In the genomic region with DNA sequence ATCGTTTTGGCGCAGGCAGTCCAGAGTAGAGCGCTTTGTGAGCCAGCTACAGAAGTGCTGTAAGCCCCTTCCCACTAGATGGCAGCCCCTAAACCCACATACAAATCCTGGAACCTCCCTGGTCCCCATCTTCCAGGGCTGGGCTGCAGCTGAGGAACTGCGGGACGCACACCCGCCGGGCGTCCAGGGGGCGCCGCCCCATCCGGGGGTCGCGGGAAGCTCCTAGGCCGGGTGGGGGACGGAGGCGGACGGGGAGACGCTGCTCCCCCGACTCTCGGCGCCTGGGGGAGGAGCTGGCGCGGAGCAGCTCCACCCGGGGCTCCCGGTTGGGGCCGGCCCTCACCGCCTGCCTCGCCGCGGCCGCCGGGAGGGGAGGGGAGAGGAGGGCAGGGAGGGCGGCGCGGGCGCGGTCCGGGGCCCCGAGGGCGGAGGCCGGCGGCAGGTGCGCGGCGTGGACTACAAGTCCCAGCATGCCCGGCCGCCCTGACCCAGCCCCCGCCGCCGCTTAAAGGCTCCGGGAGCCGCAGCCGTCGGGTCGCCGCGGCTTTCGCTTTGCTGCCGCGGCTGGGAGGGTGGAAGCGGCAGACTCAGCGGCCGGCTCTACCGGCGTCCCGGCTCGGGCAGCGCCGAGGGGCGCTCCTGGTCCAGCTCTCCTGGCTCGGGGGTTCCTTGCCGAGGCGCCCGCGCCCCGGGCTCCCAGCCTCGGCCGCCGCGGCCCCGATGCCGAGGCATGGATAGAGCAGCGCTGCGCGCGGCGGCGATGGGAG, we compare ENCODE assay signal across 1 cellular context.
TF ChIP-seq lines count a peak whose summit lies in the region.

A gene (plus strand): TSS at position 535 of the 767 bp plus-strand sequence. CDS start 196 bp downstream, at position 731.

TF ChIP-seq in HEK293, 187 proteins besides CTCF, POLR2A, EP300 and RAD21 (continued from another document and continues in another):
- TF ChIP-seq, protein P1, sequence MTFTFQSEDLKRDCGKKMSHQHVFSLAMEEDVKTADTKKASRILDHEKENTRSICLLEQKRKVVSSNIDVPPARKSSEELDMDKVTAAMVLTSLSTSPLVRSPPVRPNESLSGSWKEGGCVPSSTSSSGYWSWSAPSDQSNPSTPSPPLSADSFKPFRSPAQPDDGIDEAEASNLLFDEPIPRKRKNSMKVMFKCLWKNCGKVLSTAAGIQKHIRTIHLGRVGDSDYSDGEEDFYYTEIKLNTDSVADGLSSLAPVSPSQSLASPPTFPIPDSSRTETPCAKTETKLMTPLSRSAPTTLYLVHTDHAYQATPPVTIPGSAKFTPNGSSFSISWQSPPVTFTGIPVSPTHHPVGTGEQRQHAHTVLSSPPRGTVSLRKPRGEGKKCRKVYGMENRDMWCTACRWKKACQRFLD (tag by site-specific recombination; IDR thresholded peaks at IDR 0.05): no peak
- no peak for TF ChIP-seq ZXDB (tag by site-specific recombination; IDR thresholded peaks at IDR 0.05)
- no peak for TF ChIP-seq ZNF629 (tag by site-specific recombination; IDR thresholded peaks at IDR 0.05)
- no peak for TF ChIP-seq ZNF239 (tag by site-specific recombination; IDR thresholded peaks at IDR 0.05)
- TF ChIP-seq ZBTB8A (tag by site-specific recombination; IDR thresholded peaks at IDR 0.05): peak; percentile 90
- TF ChIP-seq, protein P2, sequence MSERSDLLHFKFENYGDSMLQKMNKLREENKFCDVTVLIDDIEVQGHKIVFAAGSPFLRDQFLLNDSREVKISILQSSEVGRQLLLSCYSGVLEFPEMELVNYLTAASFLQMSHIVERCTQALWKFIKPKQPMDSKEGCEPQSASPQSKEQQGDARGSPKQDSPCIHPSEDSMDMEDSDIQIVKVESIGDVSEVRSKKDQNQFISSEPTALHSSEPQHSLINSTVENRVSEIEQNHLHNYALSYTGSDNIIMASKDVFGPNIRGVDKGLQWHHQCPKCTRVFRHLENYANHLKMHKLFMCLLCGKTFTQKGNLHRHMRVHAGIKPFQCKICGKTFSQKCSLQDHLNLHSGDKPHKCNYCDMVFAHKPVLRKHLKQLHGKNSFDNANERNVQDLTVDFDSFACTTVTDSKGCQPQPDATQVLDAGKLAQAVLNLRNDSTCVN (tag by site-specific recombination; optimal IDR thresholded peaks at IDR 0.05): no peak
- no peak for TF ChIP-seq ZNF501 (tag by site-specific recombination; IDR thresholded peaks at IDR 0.05)
- TF ChIP-seq ZNF324 (tag by site-specific recombination; IDR thresholded peaks at IDR 0.05): no peak
- TF ChIP-seq, protein P3, sequence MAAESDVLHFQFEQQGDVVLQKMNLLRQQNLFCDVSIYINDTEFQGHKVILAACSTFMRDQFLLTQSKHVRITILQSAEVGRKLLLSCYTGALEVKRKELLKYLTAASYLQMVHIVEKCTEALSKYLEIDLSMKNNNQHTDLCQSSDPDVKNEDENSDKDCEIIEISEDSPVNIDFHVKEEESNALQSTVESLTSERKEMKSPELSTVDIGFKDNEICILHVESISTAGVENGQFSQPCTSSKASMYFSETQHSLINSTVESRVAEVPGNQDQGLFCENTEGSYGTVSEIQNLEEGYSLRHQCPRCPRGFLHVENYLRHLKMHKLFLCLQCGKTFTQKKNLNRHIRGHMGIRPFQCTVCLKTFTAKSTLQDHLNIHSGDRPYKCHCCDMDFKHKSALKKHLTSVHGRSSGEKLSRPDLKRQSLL (tag by site-specific recombination; IDR thresholded peaks at IDR 0.05): peak; percentile 10; the same call in 1 of the 2 replicates
- TF ChIP-seq, protein P4, sequence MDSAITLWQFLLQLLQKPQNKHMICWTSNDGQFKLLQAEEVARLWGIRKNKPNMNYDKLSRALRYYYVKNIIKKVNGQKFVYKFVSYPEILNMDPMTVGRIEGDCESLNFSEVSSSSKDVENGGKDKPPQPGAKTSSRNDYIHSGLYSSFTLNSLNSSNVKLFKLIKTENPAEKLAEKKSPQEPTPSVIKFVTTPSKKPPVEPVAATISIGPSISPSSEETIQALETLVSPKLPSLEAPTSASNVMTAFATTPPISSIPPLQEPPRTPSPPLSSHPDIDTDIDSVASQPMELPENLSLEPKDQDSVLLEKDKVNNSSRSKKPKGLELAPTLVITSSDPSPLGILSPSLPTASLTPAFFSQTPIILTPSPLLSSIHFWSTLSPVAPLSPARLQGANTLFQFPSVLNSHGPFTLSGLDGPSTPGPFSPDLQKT (IDR thresholded peaks at IDR 0.05; ENCODE audit: borderline replicate concordance, low read depth, low read length): no peak
- no peak for TF ChIP-seq ZFP69B (tag by site-specific recombination; IDR thresholded peaks at IDR 0.05)
- TF ChIP-seq, protein P5, sequence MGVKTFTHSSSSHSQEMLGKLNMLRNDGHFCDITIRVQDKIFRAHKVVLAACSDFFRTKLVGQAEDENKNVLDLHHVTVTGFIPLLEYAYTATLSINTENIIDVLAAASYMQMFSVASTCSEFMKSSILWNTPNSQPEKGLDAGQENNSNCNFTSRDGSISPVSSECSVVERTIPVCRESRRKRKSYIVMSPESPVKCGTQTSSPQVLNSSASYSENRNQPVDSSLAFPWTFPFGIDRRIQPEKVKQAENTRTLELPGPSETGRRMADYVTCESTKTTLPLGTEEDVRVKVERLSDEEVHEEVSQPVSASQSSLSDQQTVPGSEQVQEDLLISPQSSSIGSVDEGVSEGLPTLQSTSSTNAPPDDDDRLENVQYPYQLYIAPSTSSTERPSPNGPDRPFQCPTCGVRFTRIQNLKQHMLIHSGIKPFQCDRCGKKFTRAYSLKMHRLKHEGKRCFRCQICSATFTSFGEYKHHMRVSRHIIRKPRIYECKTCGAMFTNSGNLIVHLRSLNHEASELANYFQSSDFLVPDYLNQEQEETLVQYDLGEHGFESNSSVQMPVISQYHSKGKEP (tag by site-specific recombination; IDR thresholded peaks at IDR 0.05): no peak
- TF ChIP-seq ZNF133 (tag by site-specific recombination; IDR thresholded peaks at IDR 0.05): no peak
- TF ChIP-seq ZBTB7A (tag by site-specific recombination; IDR thresholded peaks at IDR 0.05; ENCODE audit: low read depth): no peak
- TF ChIP-seq ZNF146 (tag by site-specific recombination; IDR thresholded peaks at IDR 0.05): no peak
- no peak for TF ChIP-seq ZNF843 (tag by site-specific recombination; IDR thresholded peaks at IDR 0.05)
- TF ChIP-seq, protein P6, sequence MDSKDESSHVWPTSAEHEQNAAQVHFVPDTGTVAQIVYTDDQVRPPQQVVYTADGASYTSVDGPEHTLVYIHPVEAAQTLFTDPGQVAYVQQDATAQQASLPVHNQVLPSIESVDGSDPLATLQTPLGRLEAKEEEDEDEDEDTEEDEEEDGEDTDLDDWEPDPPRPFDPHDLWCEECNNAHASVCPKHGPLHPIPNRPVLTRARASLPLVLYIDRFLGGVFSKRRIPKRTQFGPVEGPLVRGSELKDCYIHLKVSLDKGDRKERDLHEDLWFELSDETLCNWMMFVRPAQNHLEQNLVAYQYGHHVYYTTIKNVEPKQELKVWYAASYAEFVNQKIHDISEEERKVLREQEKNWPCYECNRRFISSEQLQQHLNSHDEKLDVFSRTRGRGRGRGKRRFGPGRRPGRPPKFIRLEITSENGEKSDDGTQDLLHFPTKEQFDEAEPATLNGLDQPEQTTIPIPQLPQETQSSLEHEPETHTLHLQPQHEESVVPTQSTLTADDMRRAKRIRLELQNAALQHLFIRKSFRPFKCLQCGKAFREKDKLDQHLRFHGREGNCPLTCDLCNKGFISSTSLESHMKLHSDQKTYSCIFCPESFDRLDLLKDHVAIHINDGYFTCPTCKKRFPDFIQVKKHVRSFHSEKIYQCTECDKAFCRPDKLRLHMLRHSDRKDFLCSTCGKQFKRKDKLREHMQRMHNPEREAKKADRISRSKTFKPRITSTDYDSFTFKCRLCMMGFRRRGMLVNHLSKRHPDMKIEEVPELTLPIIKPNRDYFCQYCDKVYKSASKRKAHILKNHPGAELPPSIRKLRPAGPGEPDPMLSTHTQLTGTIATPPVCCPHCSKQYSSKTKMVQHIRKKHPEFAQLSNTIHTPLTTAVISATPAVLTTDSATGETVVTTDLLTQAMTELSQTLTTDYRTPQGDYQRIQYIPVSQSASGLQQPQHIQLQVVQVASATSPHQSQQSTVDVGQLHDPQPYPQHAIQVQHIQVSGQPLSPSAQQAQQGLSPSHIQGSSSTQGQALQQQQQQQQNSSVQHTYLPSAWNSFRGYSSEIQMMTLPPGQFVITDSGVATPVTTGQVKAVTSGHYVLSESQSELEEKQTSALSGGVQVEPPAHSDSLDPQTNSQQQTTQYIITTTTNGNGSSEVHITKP (tag by site-specific recombination; IDR thresholded peaks at IDR 0.05): peak; percentile 25; the same call in 1 of the 2 replicates
- no peak for TF ChIP-seq ZNF830 (tag by site-specific recombination; IDR thresholded peaks at IDR 0.05; ENCODE audit: low read depth)
- TF ChIP-seq, protein P7, sequence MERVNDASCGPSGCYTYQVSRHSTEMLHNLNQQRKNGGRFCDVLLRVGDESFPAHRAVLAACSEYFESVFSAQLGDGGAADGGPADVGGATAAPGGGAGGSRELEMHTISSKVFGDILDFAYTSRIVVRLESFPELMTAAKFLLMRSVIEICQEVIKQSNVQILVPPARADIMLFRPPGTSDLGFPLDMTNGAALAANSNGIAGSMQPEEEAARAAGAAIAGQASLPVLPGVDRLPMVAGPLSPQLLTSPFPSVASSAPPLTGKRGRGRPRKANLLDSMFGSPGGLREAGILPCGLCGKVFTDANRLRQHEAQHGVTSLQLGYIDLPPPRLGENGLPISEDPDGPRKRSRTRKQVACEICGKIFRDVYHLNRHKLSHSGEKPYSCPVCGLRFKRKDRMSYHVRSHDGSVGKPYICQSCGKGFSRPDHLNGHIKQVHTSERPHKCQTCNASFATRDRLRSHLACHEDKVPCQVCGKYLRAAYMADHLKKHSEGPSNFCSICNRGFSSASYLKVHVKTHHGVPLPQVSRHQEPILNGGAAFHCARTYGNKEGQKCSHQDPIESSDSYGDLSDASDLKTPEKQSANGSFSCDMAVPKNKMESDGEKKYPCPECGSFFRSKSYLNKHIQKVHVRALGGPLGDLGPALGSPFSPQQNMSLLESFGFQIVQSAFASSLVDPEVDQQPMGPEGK (tag by site-specific recombination; IDR thresholded peaks at IDR 0.05): peak; percentile 70
- no peak for TF ChIP-seq ZNF112 (tag by site-specific recombination; IDR thresholded peaks at IDR 0.05)
- no peak for TF ChIP-seq ZNF274 (IDR thresholded peaks at IDR 0.05; ENCODE audit: low read length)
- no peak for TF ChIP-seq ZNF274 (tag by site-specific recombination; IDR thresholded peaks at IDR 0.05; ENCODE audit: borderline replicate concordance)
- TF ChIP-seq ZNF121 (tag by site-specific recombination; IDR thresholded peaks at IDR 0.05): no peak
- no peak for TF ChIP-seq ZNF544 (tag by site-specific recombination; IDR thresholded peaks at IDR 0.05)
- TF ChIP-seq, protein P8, sequence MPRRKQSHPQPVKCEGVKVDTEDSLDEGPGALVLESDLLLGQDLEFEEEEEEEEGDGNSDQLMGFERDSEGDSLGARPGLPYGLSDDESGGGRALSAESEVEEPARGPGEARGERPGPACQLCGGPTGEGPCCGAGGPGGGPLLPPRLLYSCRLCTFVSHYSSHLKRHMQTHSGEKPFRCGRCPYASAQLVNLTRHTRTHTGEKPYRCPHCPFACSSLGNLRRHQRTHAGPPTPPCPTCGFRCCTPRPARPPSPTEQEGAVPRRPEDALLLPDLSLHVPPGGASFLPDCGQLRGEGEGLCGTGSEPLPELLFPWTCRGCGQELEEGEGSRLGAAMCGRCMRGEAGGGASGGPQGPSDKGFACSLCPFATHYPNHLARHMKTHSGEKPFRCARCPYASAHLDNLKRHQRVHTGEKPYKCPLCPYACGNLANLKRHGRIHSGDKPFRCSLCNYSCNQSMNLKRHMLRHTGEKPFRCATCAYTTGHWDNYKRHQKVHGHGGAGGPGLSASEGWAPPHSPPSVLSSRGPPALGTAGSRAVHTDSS (tag by site-specific recombination; IDR thresholded peaks at IDR 0.05): no peak
- no peak for TF ChIP-seq ZNF37A (tag by site-specific recombination; IDR thresholded peaks at IDR 0.05)
- TF ChIP-seq ZNF529 (tag by site-specific recombination; IDR thresholded peaks at IDR 0.05; ENCODE audit: insufficient replicate concordance): no peak
- TF ChIP-seq, protein P9, sequence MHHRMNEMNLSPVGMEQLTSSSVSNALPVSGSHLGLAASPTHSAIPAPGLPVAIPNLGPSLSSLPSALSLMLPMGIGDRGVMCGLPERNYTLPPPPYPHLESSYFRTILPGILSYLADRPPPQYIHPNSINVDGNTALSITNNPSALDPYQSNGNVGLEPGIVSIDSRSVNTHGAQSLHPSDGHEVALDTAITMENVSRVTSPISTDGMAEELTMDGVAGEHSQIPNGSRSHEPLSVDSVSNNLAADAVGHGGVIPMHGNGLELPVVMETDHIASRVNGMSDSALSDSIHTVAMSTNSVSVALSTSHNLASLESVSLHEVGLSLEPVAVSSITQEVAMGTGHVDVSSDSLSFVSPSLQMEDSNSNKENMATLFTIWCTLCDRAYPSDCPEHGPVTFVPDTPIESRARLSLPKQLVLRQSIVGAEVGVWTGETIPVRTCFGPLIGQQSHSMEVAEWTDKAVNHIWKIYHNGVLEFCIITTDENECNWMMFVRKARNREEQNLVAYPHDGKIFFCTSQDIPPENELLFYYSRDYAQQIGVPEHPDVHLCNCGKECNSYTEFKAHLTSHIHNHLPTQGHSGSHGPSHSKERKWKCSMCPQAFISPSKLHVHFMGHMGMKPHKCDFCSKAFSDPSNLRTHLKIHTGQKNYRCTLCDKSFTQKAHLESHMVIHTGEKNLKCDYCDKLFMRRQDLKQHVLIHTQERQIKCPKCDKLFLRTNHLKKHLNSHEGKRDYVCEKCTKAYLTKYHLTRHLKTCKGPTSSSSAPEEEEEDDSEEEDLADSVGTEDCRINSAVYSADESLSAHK (tag by site-specific recombination; IDR thresholded peaks at IDR 0.05): no peak
- TF ChIP-seq ZFHX2 (tag by site-specific recombination; conservative IDR thresholded peaks at IDR 0.05): peak; percentile 13; the same call in 1 of the 2 replicates
- TF ChIP-seq ZNF548 (tag by site-specific recombination; IDR thresholded peaks at IDR 0.05): no peak
- TF ChIP-seq, protein P10, sequence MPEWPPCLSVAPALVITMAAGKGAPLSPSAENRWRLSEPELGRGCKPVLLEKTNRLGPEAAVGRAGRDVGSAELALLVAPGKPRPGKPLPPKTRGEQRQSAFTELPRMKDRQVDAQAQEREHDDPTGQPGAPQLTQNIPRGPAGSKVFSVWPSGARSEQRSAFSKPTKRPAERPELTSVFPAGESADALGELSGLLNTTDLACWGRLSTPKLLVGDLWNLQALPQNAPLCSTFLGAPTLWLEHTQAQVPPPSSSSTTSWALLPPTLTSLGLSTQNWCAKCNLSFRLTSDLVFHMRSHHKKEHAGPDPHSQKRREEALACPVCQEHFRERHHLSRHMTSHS (tag by site-specific recombination; IDR thresholded peaks at IDR 0.05): no peak
- TF ChIP-seq ZNF140 (tag by site-specific recombination; IDR thresholded peaks at IDR 0.05): no peak
- TF ChIP-seq ZNF175 (tag by site-specific recombination; IDR thresholded peaks at IDR 0.05): no peak
- TF ChIP-seq ZNF664 (tag by site-specific recombination; IDR thresholded peaks at IDR 0.05): no peak
- TF ChIP-seq RBAK (tag by site-specific recombination; IDR thresholded peaks at IDR 0.05): no peak
- no peak for TF ChIP-seq ZSCAN30 (tag by site-specific recombination; IDR thresholded peaks at IDR 0.05)
- TF ChIP-seq ZNF335 (tag by site-specific recombination; conservative IDR thresholded peaks at IDR 0.05): peak; percentile 17; the same call in 1 of the 2 replicates
- TF ChIP-seq, protein P11, sequence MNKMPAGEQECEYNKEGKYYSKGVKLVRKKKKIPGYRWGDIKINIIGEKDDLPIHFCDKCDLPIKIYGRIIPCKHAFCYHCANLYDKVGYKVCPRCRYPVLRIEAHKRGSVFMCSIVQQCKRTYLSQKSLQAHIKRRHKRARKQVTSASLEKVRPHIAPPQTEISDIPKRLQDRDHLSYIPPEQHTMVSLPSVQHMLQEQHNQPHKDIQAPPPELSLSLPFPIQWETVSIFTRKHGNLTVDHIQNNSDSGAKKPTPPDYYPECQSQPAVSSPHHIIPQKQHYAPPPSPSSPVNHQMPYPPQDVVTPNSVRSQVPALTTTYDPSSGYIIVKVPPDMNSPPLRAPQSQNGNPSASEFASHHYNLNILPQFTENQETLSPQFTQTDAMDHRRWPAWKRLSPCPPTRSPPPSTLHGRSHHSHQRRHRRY (tag by site-specific recombination; IDR thresholded peaks at IDR 0.05): no peak
- TF ChIP-seq ZNF138 (tag by site-specific recombination; IDR thresholded peaks at IDR 0.05; ENCODE audit: borderline replicate concordance): no peak
